ENCODE assay signal across 17 cellular contexts in the genomic region with DNA sequence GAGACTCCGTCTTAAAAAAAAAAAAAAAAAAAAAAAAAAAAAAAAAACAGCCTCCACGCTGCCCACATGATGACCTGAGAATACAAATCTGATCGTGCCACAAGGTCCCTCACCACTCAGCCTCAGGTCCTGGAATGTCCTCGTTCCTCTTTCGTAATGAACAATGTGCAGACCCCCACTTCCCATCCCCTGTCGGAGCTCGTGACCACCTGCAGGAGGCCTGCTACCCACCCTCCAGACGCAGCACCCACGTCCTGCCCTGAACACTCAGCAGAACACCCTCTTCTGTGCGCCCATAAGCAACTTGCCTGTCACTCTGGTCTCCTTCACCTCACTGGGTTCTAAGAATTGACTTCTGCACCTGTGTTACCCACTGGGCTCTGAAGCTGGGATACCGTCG.
"Had no signal": no experiment of that assay in that cellular context is flagged by ENCODE, and none has a peak within 500 bp of the region (broad histone marks: within the 10 kb centered on the region; RNA-seq: fewer than 3 reads in every experiment).

No MANE protein-coding gene starts in this region.

- DNase-seq: activated CD4-positive, alpha-beta T cell treated with anti-CD3 and anti-CD28 coated beads, Interleukin-2, amount 50 U/mL, for 4 hours; activated gamma-delta T cell treated with Interleukin-2 at 50 U/mL for 16 hours; activated T-cell treated with anti-CD3 and anti-CD28 coated beads, Interleukin-2, amount 50 U/mL, for 48 hours; esophagus squamous epithelium; foreskin fibroblast; heart left ventricle; left colon; spleen; stimulated activated CD4-positive, alpha-beta T cell treated with anti-CD3 and anti-CD28 coated beads, Interleukin-1b, Interleukin-23, amount 100 ng/mL, for 48 hours; stimulated activated naive CD4-positive, alpha-beta T cell; substantia nigra had no signal

- H3K27ac ChIP-seq: ascending aorta, esophagus squamous epithelium, heart left ventricle, spleen had no signal

- H3K36me3 Mint-ChIP-seq: type B pancreatic cell had no signal

- H3K27me3 ChIP-seq: ascending aorta, heart left ventricle, spleen had no signal

- H3K9me3 ChIP-seq: ascending aorta, esophagus squamous epithelium had no signal

- H3K4me3 ChIP-seq: ascending aorta, esophagus squamous epithelium, heart left ventricle, spleen had no signal

- H3K27me3 Mint-ChIP-seq: type B pancreatic cell had no signal

- ATAC-seq: activated CD4-positive, CD25-positive, alpha-beta regulatory T cell treated with anti-CD3 and anti-CD28 coated beads, Interleukin-2, amount 50 U/mL, for 24 hours; heart left ventricle; left colon; sciatic nerve had no signal

- H3K36me3 ChIP-seq: ascending aorta, esophagus squamous epithelium, heart left ventricle, spleen had no signal

- H3K27ac Mint-ChIP-seq: T-helper 1 cell treated with Interleukin-12 subunit alpha and Interleukin-12 subunit beta and Interleukin-4 antibody, amounts not matched to agents 30 μg/mL and 1 μg/mL, for 36 hours; type B pancreatic cell had no signal

- H3K4me3 Mint-ChIP-seq: nephron; T-helper 1 cell treated with Interleukin-12 subunit alpha and Interleukin-12 subunit beta and Interleukin-4 antibody, amounts not matched to agents 30 μg/mL and 1 μg/mL, for 36 hours; type B pancreatic cell had no signal

- H3K9me3 Mint-ChIP-seq: type B pancreatic cell had no signal
